Comparison of ENCODE assay signal across 9 cellular contexts in the genomic region with DNA sequence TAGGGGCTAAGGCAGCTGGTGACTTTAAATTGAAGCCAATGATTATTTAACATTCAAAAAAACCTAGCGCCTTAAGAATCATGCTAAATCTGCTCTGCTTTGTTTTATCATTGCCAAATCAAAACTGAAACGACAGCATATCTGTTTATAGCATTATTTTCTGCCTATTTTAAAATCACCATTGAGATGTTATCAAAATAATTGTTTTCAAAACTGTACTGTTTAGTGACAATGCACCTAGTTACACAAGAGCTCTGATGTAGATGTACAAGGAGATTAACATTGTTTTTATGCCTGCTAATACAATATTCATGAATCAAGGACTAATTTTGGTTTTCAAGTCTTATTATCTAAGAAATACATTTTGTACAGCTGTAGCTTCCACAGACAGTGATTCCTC.
"Had no signal": no experiment of that assay in that cellular context is flagged by ENCODE, and none has a peak within 500 bp of the region (broad histone marks: within the 10 kb centered on the region; RNA-seq: fewer than 3 reads in every experiment).

No MANE protein-coding gene starts in this region.

- H3K27ac ChIP-seq: GM23248, HL-60 had no signal

- ATAC-seq: HCT116, HepG2 had no signal

- DNase-seq: GM23248, GOT3, H7, HFFc6 had no signal

- H3K9ac ChIP-seq: GM23248 had no signal

- H3K9me3 ChIP-seq: HAP-1 had no signal

- H3K4me1 Mint-ChIP-seq: IgD-negative memory B cell had no signal

- H3K27ac Mint-ChIP-seq: HFFc6, IgD-negative memory B cell had no signal

- H3K4me1 ChIP-seq: HAP-1 had no signal

- H3K36me3 Mint-ChIP-seq: IgD-negative memory B cell had no signal

- H3K4me3 ChIP-seq: GM23248, HAP-1 had no signal

- H3K4me3 Mint-ChIP-seq: HFFc6, IgD-negative memory B cell had no signal

- H2AFZ ChIP-seq: GM23248 had no signal

- H3K36me3 ChIP-seq: HAP-1 had no signal
